26 cellular contexts compared by ENCODE assay signal in the genomic region with DNA sequence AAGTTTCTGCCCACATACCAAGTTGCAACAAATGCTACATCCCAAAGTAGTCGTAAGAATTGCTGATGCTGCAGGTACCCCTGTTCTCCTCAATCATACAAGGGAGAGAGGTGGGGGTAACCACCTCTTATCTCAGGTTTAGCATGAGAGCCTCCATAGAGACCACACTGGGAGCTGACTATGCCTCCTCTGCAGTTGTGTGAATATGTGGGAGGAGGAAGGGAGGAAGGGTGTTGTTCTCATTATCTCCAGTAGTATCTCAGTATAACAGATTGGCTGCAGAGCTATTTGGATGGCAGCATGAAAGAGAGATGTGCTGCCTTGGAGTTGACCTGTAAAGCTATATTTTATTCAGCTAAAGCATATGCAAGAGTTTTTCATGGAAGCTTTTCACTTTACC.
"Had no signal": no experiment of that assay in that cellular context is flagged by ENCODE, and none has a peak within 500 bp of the region (broad histone marks: within the 10 kb centered on the region; RNA-seq: fewer than 3 reads in every experiment).

No MANE protein-coding gene starts in this region.

- H3K9me3 ChIP-seq: adrenal gland, body of pancreas, breast epithelium, SJCRH30 had no signal

- H3K27ac ChIP-seq: adrenal gland, body of pancreas, breast epithelium, SJCRH30, SK-N-MC had no signal

- DNase-seq: activated CD4-positive, alpha-beta memory T cell treated with anti-CD3 and anti-CD28 coated beads for 36 hours; activated CD4-positive, alpha-beta T cell treated with anti-CD3 and anti-CD28 coated beads for 36 hours; activated CD4-positive, alpha-beta T cell treated with anti-CD3 and anti-CD28 coated beads, Interleukin-2, amount 10 ng/mL, durations not matched to agents 7 days and 5 days; activated CD8-positive, alpha-beta memory T cell treated with anti-CD3 and anti-CD28 coated beads, Interleukin-2, amount 50 U/mL, for 4 hours; activated gamma-delta T cell treated with Interleukin-2 at 50 U/mL for 16 hours; activated naive CD4-positive, alpha-beta T cell treated with anti-CD3 and anti-CD28 coated beads for 36 hours; activated T-cell treated with anti-CD3 and anti-CD28 coated beads for 4 hours; activated T-cell treated with anti-CD3 and anti-CD28 coated beads, Interleukin-2, amount 50 U/mL, for 4 hours; adrenal gland; body of pancreas; Karpas-422; NCI-H1105 treated with DMSO at 0.1 percent for 48 hours; NCI-H1436; NCI-H1694; NCI-H1930; NCI-H2081 treated with DMSO at 0.1 percent for 48 hours; NCI-H345; NCI-H524 treated with DMSO at 0.1 percent for 48 hours; SHP77; T1000 had no signal

- H3K36me3 ChIP-seq: adrenal gland, breast epithelium, SJCRH30 had no signal

- H3K4me1 ChIP-seq: adrenal gland, body of pancreas, breast epithelium, SJCRH30 had no signal

- H3K4me3 ChIP-seq: adrenal gland, body of pancreas, breast epithelium, SJCRH30, SK-N-MC had no signal

- H3K27me3 ChIP-seq: adrenal gland, body of pancreas, breast epithelium, SJCRH30 had no signal

- ATAC-seq: activated CD4-positive, alpha-beta T cell treated with anti-CD3 and anti-CD28 coated beads for 36 hours; activated CD4-positive, CD25-positive, alpha-beta regulatory T cell treated with anti-CD3 and anti-CD28 coated beads, Interleukin-2, amount 50 U/mL, for 24 hours; activated naive CD4-positive, alpha-beta T cell treated with anti-CD3 and anti-CD28 coated beads, Interleukin-2, amount 50 U/mL, for 72 hours; activated T-cell treated with anti-CD3 and anti-CD28 coated beads, Interleukin-2, amount 50 U/mL, for 4 hours; body of pancreas; Panc1 had no signal
